In genomic region chr11:96217206-96217605, GRCh38 we compare ENCODE assay signal across 13 cellular contexts.
DNase-seq lines count a peak whose midpoint lies in the region; ATAC-seq and TF ChIP-seq lines count a peak whose summit lies in the region.
"Had no signal": no experiment of that assay in that cellular context is flagged by ENCODE, and none has a peak within 500 bp of the region (broad histone marks: within the 10 kb centered on the region; RNA-seq: fewer than 3 reads in every experiment).

No MANE protein-coding gene starts in this region.

- no peaks in the 10 kb centered on the region for H4K20me1 ChIP-seq in BLaER1

- DNase-seq in CD8-positive, alpha-beta memory T cell = no peak
- DNase-seq in activated naive CD8-positive, alpha-beta T cell treated with anti-CD3 and anti-CD28 coated beads for 36 hours = no peak
- DNase-seq in naive B cell (no peak), NCI-H524 (lab: John Stamatoyannopoulos, UW) (no peak), NCI-H146 treated with DMSO at 0.1 percent for 48 hours (lab: John Stamatoyannopoulos, UW; ENCODE audit: unreplicated experiment) (no peak), NCI-H345 (lab: John Stamatoyannopoulos, UW) (no peak), left lung (no peak)
- DNase-seq: DMS53; NCI-H226; stimulated activated CD4-positive, alpha-beta T cell treated with anti-CD3 and anti-CD28 coated beads, Interleukin-15, amount 100 ng/mL, for 24 hours had no signal

- H3K4me3 Mint-ChIP-seq in CD8-positive, alpha-beta memory T cell = peak overlapping the region in 4 of 7 donors; percentile 12 to 61 (median 49)
- H3K4me3 Mint-ChIP-seq in activated naive CD8-positive, alpha-beta T cell treated with anti-CD3 and anti-CD28 coated beads for 36 hours = no peak overlapping the region
- peak overlapping the region in 6 of 8 donors; percentile 19 to 72 (median 41) for H3K4me3 Mint-ChIP-seq in naive B cell

- H3K4me3 ChIP-seq in BLaER1 = no peak overlapping the region
- no peak overlapping the region for H3K4me3 ChIP-seq in CD8-positive, alpha-beta memory T cell (ENCODE audit: low read length)
- H3K4me3 ChIP-seq in left lung = no peak overlapping the region
- H3K4me3 ChIP-seq: hepatocyte had no signal

- H3K36me3 Mint-ChIP-seq in CD8-positive, alpha-beta memory T cell = peaks cover 0 to 5% (median 3%) of the 10 kb centered on the region in 3 donors
- peaks cover 10% of the 10 kb centered on the region for H3K36me3 Mint-ChIP-seq in activated naive CD8-positive, alpha-beta T cell treated with anti-CD3 and anti-CD28 coated beads for 36 hours
- no peaks in the 10 kb centered on the region for H3K36me3 Mint-ChIP-seq in naive B cell

- no peak for TF ChIP-seq CTCF in left lung (IDR thresholded peaks at IDR 0.05)

- no peaks in the 10 kb centered on the region for H3K27me3 Mint-ChIP-seq in CD8-positive, alpha-beta memory T cell
- H3K27me3 Mint-ChIP-seq in activated naive CD8-positive, alpha-beta T cell treated with anti-CD3 and anti-CD28 coated beads for 36 hours = no peaks in the 10 kb centered on the region
- H3K27me3 Mint-ChIP-seq in naive B cell = no peaks in the 10 kb centered on the region

- H3K9ac ChIP-seq in BLaER1 = no peak overlapping the region
- H3K9ac ChIP-seq: KMS-11 had no signal

- H3K36me3 ChIP-seq in BLaER1 = no peaks in the 10 kb centered on the region
- H3K36me3 ChIP-seq in CD8-positive, alpha-beta memory T cell (ENCODE audit: insufficient read depth, low read length) = no peaks in the 10 kb centered on the region
- no peaks in the 10 kb centered on the region for H3K36me3 ChIP-seq in left lung

- H3K4me1 Mint-ChIP-seq in CD8-positive, alpha-beta memory T cell = peaks cover 77 to 93% (median 88%) of the 10 kb centered on the region in 3 donors
- H3K4me1 Mint-ChIP-seq in activated naive CD8-positive, alpha-beta T cell treated with anti-CD3 and anti-CD28 coated beads for 36 hours = peaks cover 83% of the 10 kb centered on the region
- peaks cover 64 to 86% (median 67%) of the 10 kb centered on the region in 3 donors for H3K4me1 Mint-ChIP-seq in naive B cell

- POLR2A ChIA-PET in CD8-positive, alpha-beta memory T cell (lab: Charles Lee) = no interaction called here

- H3K9me3 ChIP-seq in BLaER1 (no peaks in the 10 kb centered on the region), left lung (no peaks in the 10 kb centered on the region)
- no peaks in the 10 kb centered on the region for H3K9me3 ChIP-seq in CD8-positive, alpha-beta memory T cell (ENCODE audit: low read length)

- no peaks in the 10 kb centered on the region for H3K9me3 Mint-ChIP-seq in CD8-positive, alpha-beta memory T cell
- H3K9me3 Mint-ChIP-seq in activated naive CD8-positive, alpha-beta T cell treated with anti-CD3 and anti-CD28 coated beads for 36 hours = no peaks in the 10 kb centered on the region
- no peaks in the 10 kb centered on the region for H3K9me3 Mint-ChIP-seq in naive B cell

- CTCF ChIA-PET in CD8-positive, alpha-beta memory T cell (lab: Charles Lee) = interaction anchor here (1.2 to 5.0 kb wide), 2 partner anchors 9 to 125 kb away, joined by 3 to 35 read pairs; partner anchors contain the start of gene MAML2

- H3K27ac ChIP-seq in BLaER1 (no peak overlapping the region), left lung (peak overlapping the region in 1 of 2 donors; percentile 83)
- H3K27ac ChIP-seq in CD8-positive, alpha-beta memory T cell (ENCODE audit: low read depth, low read length) = no peak overlapping the region
- H3K27ac ChIP-seq: hepatocyte, KMS-11 had no signal

- H3K4me1 ChIP-seq in BLaER1 = peaks cover 74% of the 10 kb centered on the region
- peaks cover 98% of the 10 kb centered on the region for H3K4me1 ChIP-seq in CD8-positive, alpha-beta memory T cell (ENCODE audit: insufficient read depth, low read length)
- peaks cover 17 to 93% of the 10 kb centered on the region in 2 donors for H3K4me1 ChIP-seq in left lung

- H3K27me3 ChIP-seq in BLaER1 (no peaks in the 10 kb centered on the region), left lung (no peaks in the 10 kb centered on the region)
- H3K27me3 ChIP-seq in CD8-positive, alpha-beta memory T cell (ENCODE audit: insufficient read depth, low read length, poor library complexity, severe bottlenecking) = no peaks in the 10 kb centered on the region
- H3K27me3 ChIP-seq: hepatocyte had no signal

- peak overlapping the region; percentile 41 to 99 (median 94) for H3K27ac Mint-ChIP-seq in CD8-positive, alpha-beta memory T cell
- peak overlapping the region; percentile 71 for H3K27ac Mint-ChIP-seq in activated naive CD8-positive, alpha-beta T cell treated with anti-CD3 and anti-CD28 coated beads for 36 hours
- peak overlapping the region in 4 of 6 donors; percentile 38 to 96 (median 84) for H3K27ac Mint-ChIP-seq in naive B cell

- ATAC-seq in naive B cell (ENCODE audit: low read depth in 2 of 2) (no peak), left lung (no peak)

- peak overlapping the region; percentile 84; the same call in 1 of the 2 replicates for H3K4me2 ChIP-seq in BLaER1
- H3K4me2 ChIP-seq: KMS-11 had no signal

- intact Hi-C loops in left lung (cut with DNase I) = no loop called here
